Comparison of ENCODE assay signal across 1 cellular context in genomic region chr2:222982010-222982908, GRCh38.
TF ChIP-seq lines count a peak whose summit lies in the region.

No MANE protein-coding gene starts in this region.

TF ChIP-seq in K562, 482 proteins besides CTCF, POLR2A, EP300 and RAD21 (continued from another document):
- TF ChIP-seq, protein P1, sequence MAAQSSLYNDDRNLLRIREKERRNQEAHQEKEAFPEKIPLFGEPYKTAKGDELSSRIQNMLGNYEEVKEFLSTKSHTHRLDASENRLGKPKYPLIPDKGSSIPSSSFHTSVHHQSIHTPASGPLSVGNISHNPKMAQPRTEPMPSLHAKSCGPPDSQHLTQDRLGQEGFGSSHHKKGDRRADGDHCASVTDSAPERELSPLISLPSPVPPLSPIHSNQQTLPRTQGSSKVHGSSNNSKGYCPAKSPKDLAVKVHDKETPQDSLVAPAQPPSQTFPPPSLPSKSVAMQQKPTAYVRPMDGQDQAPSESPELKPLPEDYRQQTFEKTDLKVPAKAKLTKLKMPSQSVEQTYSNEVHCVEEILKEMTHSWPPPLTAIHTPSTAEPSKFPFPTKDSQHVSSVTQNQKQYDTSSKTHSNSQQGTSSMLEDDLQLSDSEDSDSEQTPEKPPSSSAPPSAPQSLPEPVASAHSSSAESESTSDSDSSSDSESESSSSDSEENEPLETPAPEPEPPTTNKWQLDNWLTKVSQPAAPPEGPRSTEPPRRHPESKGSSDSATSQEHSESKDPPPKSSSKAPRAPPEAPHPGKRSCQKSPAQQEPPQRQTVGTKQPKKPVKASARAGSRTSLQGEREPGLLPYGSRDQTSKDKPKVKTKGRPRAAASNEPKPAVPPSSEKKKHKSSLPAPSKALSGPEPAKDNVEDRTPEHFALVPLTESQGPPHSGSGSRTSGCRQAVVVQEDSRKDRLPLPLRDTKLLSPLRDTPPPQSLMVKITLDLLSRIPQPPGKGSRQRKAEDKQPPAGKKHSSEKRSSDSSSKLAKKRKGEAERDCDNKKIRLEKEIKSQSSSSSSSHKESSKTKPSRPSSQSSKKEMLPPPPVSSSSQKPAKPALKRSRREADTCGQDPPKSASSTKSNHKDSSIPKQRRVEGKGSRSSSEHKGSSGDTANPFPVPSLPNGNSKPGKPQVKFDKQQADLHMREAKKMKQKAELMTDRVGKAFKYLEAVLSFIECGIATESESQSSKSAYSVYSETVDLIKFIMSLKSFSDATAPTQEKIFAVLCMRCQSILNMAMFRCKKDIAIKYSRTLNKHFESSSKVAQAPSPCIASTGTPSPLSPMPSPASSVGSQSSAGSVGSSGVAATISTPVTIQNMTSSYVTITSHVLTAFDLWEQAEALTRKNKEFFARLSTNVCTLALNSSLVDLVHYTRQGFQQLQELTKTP (IDR thresholded peaks at IDR 0.05; ENCODE audit: low read depth in 1 of 2, partially characterized antibody in 2 of 2), result no peak
- TF ChIP-seq TCF3 (CRISPR knock-in tag; IDR thresholded peaks at IDR 0.05) (peak; percentile 8; the same call in 1 of the 2 replicates), BRD4 (IDR thresholded peaks at IDR 0.05) (no peak), TBL1XR1 (IDR thresholded peaks at IDR 0.05; ENCODE audit: low read length in 2 of 2) (0 out of 4 replicates have a peak, but pooled peaks of 1 of the 2 experiments have one; percentile 30), RAD51 (IDR thresholded peaks at IDR 0.05; ENCODE audit: borderline replicate concordance, low read depth) (no peak), PHF20 (IDR thresholded peaks at IDR 0.05; ENCODE audit: partially characterized antibody) (no peak), CTBP1 (IDR thresholded peaks at IDR 0.05; ENCODE audit: borderline replicate concordance) (peak; percentile 20; the same call in 1 of the 2 replicates), ZNF766 (CRISPR knock-in tag; conservative IDR thresholded peaks at IDR 0.05) (0 out of 2 replicates have a peak, but pooled peaks have one; percentile 22), NR2C2 (CRISPR knock-in tag; IDR thresholded peaks at IDR 0.05) (no peak), NR2C2 (tag; IDR thresholded peaks at IDR 0.05) (peak; percentile 40; the same call in 1 of the 2 replicates), CHD1 (IDR thresholded peaks at IDR 0.05; ENCODE audit: low read length) (no peak), ZC3H8 (IDR thresholded peaks at IDR 0.05) (no peak), ZNF830 (CRISPR knock-in tag; IDR thresholded peaks at IDR 0.05) (no peak), PRPF4 (IDR thresholded peaks at IDR 0.05; ENCODE audit: insufficient read depth, low read depth, low read length, poor library complexity, severe bottlenecking) (no peak), ZNF780A (CRISPR knock-in tag; IDR thresholded peaks at IDR 0.05) (no peak), MCM7 (IDR thresholded peaks at IDR 0.05) (no peak)
